8 cellular contexts compared by ENCODE assay signal in genomic region chr9:124894741-124895170, GRCh38. TPM values are rescaled to one million over a fixed set of nuclear protein-coding genes. Genes with fewer than 3 reads are reported as not detected.
DNase-seq lines count a peak whose midpoint lies in the region; ATAC-seq and TF ChIP-seq lines count a peak whose summit lies in the region.

No MANE protein-coding gene starts in this region.

- H3K4me3 ChIP-seq in LNCaP clone FGC (ENCODE audit: low read depth, low read length) (no peak overlapping the region), hepatocyte (no peak overlapping the region)

- no peaks in the 10 kb centered on the region for H3K9me2 ChIP-seq in hepatocyte (replicated peaks; ENCODE audit: insufficient read depth)

- TF ChIP-seq CTCF in LNCaP clone FGC (IDR thresholded peaks at IDR 0.05; ENCODE audit: control insufficient read depth, extremely low read depth, insufficient read depth) (peak; percentile 58), hepatocyte (IDR thresholded peaks at IDR 0.05; ENCODE audit: poor library complexity) (peak; percentile 51)

- peaks cover 6% of the 10 kb centered on the region for H3K4me1 Mint-ChIP-seq in activated T-cell treated with anti-CD3 and anti-CD28 coated beads, Interleukin-2, amount 50 U/mL, for 72 hours (ENCODE audit: low read depth)

- no peak overlapping the region for H3K4me3 Mint-ChIP-seq in activated T-cell treated with anti-CD3 and anti-CD28 coated beads, Interleukin-2, amount 50 U/mL, for 72 hours

- H3K36me3 Mint-ChIP-seq in activated T-cell treated with anti-CD3 and anti-CD28 coated beads, Interleukin-2, amount 50 U/mL, for 72 hours (ENCODE audit: insufficient read depth in 2 of 2), result peaks cover 7 to 27% of the 10 kb centered on the region in 2 donors

- H4K20me1 ChIP-seq in hepatocyte (ENCODE audit: insufficient read depth, poor library complexity, severe bottlenecking), result no peaks in the 10 kb centered on the region

- H3K27me3 Mint-ChIP-seq in activated T-cell treated with anti-CD3 and anti-CD28 coated beads, Interleukin-2, amount 50 U/mL, for 72 hours (ENCODE audit: low read depth), result no peaks in the 10 kb centered on the region

- no peak overlapping the region for H3K4me2 ChIP-seq in hepatocyte

- H3K9me3 ChIP-seq in hepatocyte (ENCODE audit: low read depth), result no peaks in the 10 kb centered on the region

- DNase-seq in SIG-M5 treated with dmso at 0.1 percent for 504 hours (lab: John Stamatoyannopoulos, UW; ENCODE audit: unreplicated experiment) (peak; percentile 58), SIG-M5 (lab: John Stamatoyannopoulos, UW) (no peak), LNCaP clone FGC (ENCODE audit: low read depth) (no peak), hepatocyte (ENCODE audit: low spot score) (peak; percentile 42), ureter (ENCODE audit: low spot score) (no peak)
- DNase-seq in activated T-cell treated with anti-CD3 and anti-CD28 coated beads, Interleukin-2, amount 50 U/mL, for 72 hours, result peak; percentile 44 to 48
- DNase-seq in stimulated activated naive CD4-positive, alpha-beta T cell (lab: John Stamatoyannopoulos, UW), result peak; percentile 28 to 87 (median 62)

- H3K27me3 ChIP-seq in hepatocyte, result no peaks in the 10 kb centered on the region

- no peaks in the 10 kb centered on the region for H3K79me2 ChIP-seq in hepatocyte

- H3K9me3 Mint-ChIP-seq in activated T-cell treated with anti-CD3 and anti-CD28 coated beads, Interleukin-2, amount 50 U/mL, for 72 hours, result no peaks in the 10 kb centered on the region

- H2AFZ ChIP-seq in hepatocyte, result no peak overlapping the region

- no peak overlapping the region for H3K27ac ChIP-seq in hepatocyte

- no peaks in the 10 kb centered on the region for H3K36me3 ChIP-seq in hepatocyte (replicated peaks; ENCODE audit: insufficient read depth, low read depth)

- peak; percentile 66 to 75 for ATAC-seq in activated T-cell treated with anti-CD3 and anti-CD28 coated beads, Interleukin-2, amount 50 U/mL, for 72 hours (replicated peaks in 1 of 2)
- ATAC-seq in HG03139 (IDR thresholded peaks at IDR 0.05; ENCODE audit: unreplicated experiment), result no peak

- peaks cover 7% of the 10 kb centered on the region for H3K4me1 ChIP-seq in hepatocyte (ENCODE audit: insufficient read depth)

- H3K27ac Mint-ChIP-seq in activated T-cell treated with anti-CD3 and anti-CD28 coated beads, Interleukin-2, amount 50 U/mL, for 72 hours, result peak overlapping the region; percentile 5

RNA-seq across cellular contexts. Expression of gene ARPC5L, which starts 32.8 kb away (rescaled TPM):
- total RNA-seq in activated T-cell treated with anti-CD3 and anti-CD28 coated beads, Interleukin-2, amount 50 U/mL, for 72 hours, result 100 to 1,000 TPM; 116 to 125 TPM
- total RNA-seq in hepatocyte, result 40.3 and 44.0 TPM in 2 replicates
- 84.4 and 95.5 TPM in 2 replicates for polyA plus RNA-seq in hepatocyte
- total RNA-seq in ureter, result 36.5 TPM

RNA-seq across cellular contexts. Expression of gene RPL35, which starts 33.0 kb away (rescaled TPM):
- 1,000 to 10,000 TPM; 1,754 to 1,822 TPM for total RNA-seq in activated T-cell treated with anti-CD3 and anti-CD28 coated beads, Interleukin-2, amount 50 U/mL, for 72 hours
- total RNA-seq in hepatocyte, result 1,257 and 1,574 TPM in 2 replicates
- polyA plus RNA-seq in hepatocyte, result 927 and 1,057 TPM in 2 replicates
- total RNA-seq in ureter, result 1,601 TPM

RNA-seq across cellular contexts. Expression of gene WDR38, which starts 41.5 kb away (rescaled TPM):
- not detected for total RNA-seq in activated T-cell treated with anti-CD3 and anti-CD28 coated beads, Interleukin-2, amount 50 U/mL, for 72 hours
- total RNA-seq in hepatocyte, result not detected in 2 replicates
- polyA plus RNA-seq in hepatocyte, result not detected in 2 replicates
- not detected for total RNA-seq in ureter

RNA-seq across cellular contexts. Expression of gene GOLGA1, which starts 46.1 kb away (rescaled TPM):
- total RNA-seq in activated T-cell treated with anti-CD3 and anti-CD28 coated beads, Interleukin-2, amount 50 U/mL, for 72 hours, result 10 to 100 TPM; 22.5 to 24.0 TPM
- 12.9 and 15.2 TPM in 2 replicates for total RNA-seq in hepatocyte
- polyA plus RNA-seq in hepatocyte, result 10.1 and 13.8 TPM in 2 replicates
- total RNA-seq in ureter, result 25.1 TPM

Comparison
In these comparisons a context has a peak if more than half of its experiments do, and no peak if none do; other contexts are left out.
1. DNase-seq: peak in SIG-M5 treated with dmso at 0.1 percent for 504 hours (single experiment), activated T-cell treated with anti-CD3 and anti-CD28 coated beads, Interleukin-2, amount 50 U/mL, for 72 hours (2 of 2), hepatocyte (single experiment) and stimulated activated naive CD4-positive, alpha-beta T cell (6 of 6); none in SIG-M5 (single experiment), LNCaP clone FGC (single experiment) and ureter (single experiment).